Comparison of ENCODE assay signal across 8 cellular contexts in the genomic region with DNA sequence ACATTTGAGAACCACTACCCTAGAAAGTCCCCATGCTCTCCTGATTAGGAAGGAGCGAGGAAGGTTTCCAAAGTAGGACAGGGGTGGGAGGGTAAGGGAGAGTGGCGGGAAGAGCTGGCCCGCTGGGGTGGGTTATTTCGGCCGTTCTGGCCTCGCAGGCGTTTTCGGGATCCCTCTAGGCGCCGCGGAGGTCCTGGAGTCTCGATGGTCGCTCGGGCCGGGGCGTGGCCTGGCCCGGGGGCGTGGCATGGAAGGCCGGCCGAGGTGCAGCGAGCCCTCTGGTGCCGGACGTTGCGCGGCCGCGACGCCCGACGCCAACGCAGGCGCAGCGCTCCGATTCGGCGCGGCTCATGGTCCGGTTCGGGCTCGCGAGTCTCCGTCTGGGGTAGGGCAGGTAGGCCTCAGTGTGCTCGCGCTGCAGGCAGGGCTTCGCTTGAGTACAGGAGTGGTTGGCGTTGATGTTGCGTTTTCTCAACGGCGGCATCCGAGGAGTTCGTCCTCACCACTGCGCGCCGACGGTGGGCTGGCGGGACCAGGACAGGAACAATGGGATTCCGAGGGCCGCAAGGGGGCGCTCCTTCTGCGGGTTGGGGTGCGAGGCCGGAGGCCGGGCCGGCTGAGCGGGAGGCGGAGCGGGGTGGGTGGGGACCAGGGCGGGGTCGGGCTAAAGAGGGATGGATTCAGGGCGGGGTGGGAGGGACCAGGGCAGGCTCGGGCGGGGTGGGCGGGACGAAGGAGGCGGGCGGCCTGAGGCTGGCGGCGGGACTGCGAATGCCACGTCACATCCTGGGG. TPM values are rescaled to one million over a fixed set of nuclear protein-coding genes. Genes with fewer than 3 reads are reported as not detected.
DNase-seq lines count a peak whose midpoint lies in the region; FAIRE-seq and TF ChIP-seq lines count a peak whose summit lies in the region.

A gene with protein sequence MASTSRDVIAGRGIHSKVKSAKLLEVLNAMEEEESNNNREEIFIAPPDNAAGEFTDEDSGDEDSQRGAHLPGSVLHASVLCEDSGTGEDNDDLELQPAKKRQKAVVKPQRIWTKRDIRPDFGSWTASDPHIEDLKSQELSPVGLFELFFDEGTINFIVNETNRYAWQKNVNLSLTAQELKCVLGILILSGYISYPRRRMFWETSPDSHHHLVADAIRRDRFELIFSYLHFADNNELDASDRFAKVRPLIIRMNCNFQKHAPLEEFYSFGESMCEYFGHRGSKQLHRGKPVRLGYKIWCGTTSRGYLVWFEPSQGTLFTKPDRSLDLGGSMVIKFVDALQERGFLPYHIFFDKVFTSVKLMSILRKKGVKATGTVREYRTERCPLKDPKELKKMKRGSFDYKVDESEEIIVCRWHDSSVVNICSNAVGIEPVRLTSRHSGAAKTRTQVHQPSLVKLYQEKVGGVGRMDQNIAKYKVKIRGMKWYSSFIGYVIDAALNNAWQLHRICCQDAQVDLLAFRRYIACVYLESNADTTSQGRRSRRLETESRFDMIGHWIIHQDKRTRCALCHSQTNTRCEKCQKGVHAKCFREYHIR (plus strand): TSS at position 287 of the 792 bp plus-strand sequence. CDS start 7,628 bp downstream, outside the sequence.

- no peak within 1 kb of the TSS for H2BK20ac ChIP-seq in H9 (ENCODE audit: low read depth, low read length, poor library complexity, severe bottlenecking)

- H4K91ac ChIP-seq in H9 (ENCODE audit: insufficient read length, low read depth, low read length): peak within 1 kb of the TSS; percentile 57

- H3K79me1 ChIP-seq in H9 (ENCODE audit: insufficient read depth, low read depth, low read length, poor library complexity, severe bottlenecking): no peaks in the 10 kb centered on the region

- H3K4me1 ChIP-seq in H9 (ENCODE audit: insufficient read depth, low read length) (peaks cover 8% of the 10 kb centered on the region), Loucy (ENCODE audit: insufficient read depth, low read length, poor library complexity, severe bottlenecking) (peaks cover 43% of the 10 kb centered on the region)

- H3K9ac ChIP-seq in H9 (ENCODE audit: extremely low read depth, insufficient read length, low read length): peak within 1 kb of the TSS; percentile 99
- H3K9ac ChIP-seq in Loucy (ENCODE audit: low read depth, low read length, poor library complexity, severe bottlenecking): peak within 1 kb of the TSS; percentile 90

- peak within 1 kb of the TSS; percentile 99 to 100 (median 100) for H3K27ac Mint-ChIP-seq in H9

- no CpG with 5 or more reads among the region's 80 CpGs for WGBS in H9 (ENCODE audit: extremely low coverage, insufficient read length, low lambda C conversion rate)

- H3K9me2 ChIP-seq in Loucy (replicated peaks; ENCODE audit: low read depth, low read length): no peaks in the 10 kb centered on the region

- DNase-seq in GF-D8 (lab: John Stamatoyannopoulos, UW): peak; percentile 82
- DNase-seq in H9: peak; percentile 96
- peak; percentile 78 for DNase-seq in SHP77 treated with DMSO at 0.1 percent for 48 hours (lab: John Stamatoyannopoulos, UW)
- DNase-seq in activated gamma-delta T cell treated with anti-CD3 and anti-CD28 coated beads, Interleukin-2, amount 50 U/mL, for 16 hours (ENCODE audit: low read depth): peak; percentile 94
- DNase-seq in frontal cortex (ENCODE audit: low spot score in 2 of 2): peak; percentile 96
- peak; percentile 60 for DNase-seq in non-pigmented ciliary epithelial cell (ENCODE audit: low read depth)
- peak; percentile 86 for DNase-seq in superior temporal gyrus (ENCODE audit: extremely low spot score)

- H3K36me3 Mint-ChIP-seq in H9 (ENCODE audit: insufficient read depth in 1 of 3, low read depth in 3 of 3): peaks cover 11 to 15% (median 15%) of the 10 kb centered on the region in 3 experiments

- peak within 1 kb of the TSS; percentile 53 for H2AFZ ChIP-seq in H9 (ENCODE audit: low read length)
- H2AFZ ChIP-seq in Loucy (ENCODE audit: low read length): peak within 1 kb of the TSS; percentile 90

- no peaks in the 10 kb centered on the region for H3K9me3 ChIP-seq in H9 (ENCODE audit: control insufficient read depth, low read depth, low read length)
- no peaks in the 10 kb centered on the region for H3K9me3 ChIP-seq in Loucy (ENCODE audit: insufficient read depth, low read depth, low read length)

- H3K18ac ChIP-seq in H9 (ENCODE audit: insufficient read length, low read depth, low read length): peak within 1 kb of the TSS; percentile 99

- H4K20me1 ChIP-seq in H9 (ENCODE audit: control insufficient read depth, insufficient read depth, insufficient read length): no peaks in the 10 kb centered on the region
- H4K20me1 ChIP-seq in Loucy (ENCODE audit: insufficient read depth, low read length, poor library complexity, severe bottlenecking): no peaks in the 10 kb centered on the region

- H3K23me2 ChIP-seq in H9 (ENCODE audit: insufficient read length, low read depth, low read length, poor library complexity, severe bottlenecking): peaks cover 10% of the 10 kb centered on the region

- peak within 1 kb of the TSS; percentile 86 for H2BK12ac ChIP-seq in H9 (ENCODE audit: insufficient read length, low read depth, low read length)

- TF ChIP-seq CTCF in H9 (conservative IDR thresholded peaks at IDR 0.05) (peak; percentile 75), Loucy (conservative IDR thresholded peaks at IDR 0.05; ENCODE audit: low read length) (peak; percentile 69)

- no peak within 1 kb of the TSS; the same call in 1 of the 2 replicates for H3K4ac ChIP-seq in H9 (ENCODE audit: low read depth, low read length)

- no peaks in the 10 kb centered on the region for H3F3A ChIP-seq in Loucy (ENCODE audit: low read depth)

- peak within 1 kb of the TSS; percentile 95 for H3K14ac ChIP-seq in H9 (ENCODE audit: insufficient read depth, low read length)

- H3K56ac ChIP-seq in H9 (ENCODE audit: insufficient read length, low read depth, low read length): peak within 1 kb of the TSS; percentile 95

- peak within 1 kb of the TSS; percentile 51 for H2BK120ac ChIP-seq in H9 (ENCODE audit: low read depth, low read length, poor library complexity, severe bottlenecking)

- H3K36me3 ChIP-seq in Loucy (ENCODE audit: insufficient read depth, low read length): no peaks in the 10 kb centered on the region

- peak within 1 kb of the TSS; percentile 73 for H2BK5ac ChIP-seq in H9 (ENCODE audit: insufficient read length, low read length)

- H2BK15ac ChIP-seq in H9 (ENCODE audit: low read depth, low read length): no peak within 1 kb of the TSS

- peak within 1 kb of the TSS; percentile 91 for H3K4me3 ChIP-seq in Loucy (ENCODE audit: low read length, poor library complexity, severe bottlenecking)

- peak within 1 kb of the TSS; percentile 73 for H3T11ph ChIP-seq in H9 (ENCODE audit: low read length)

- H3K27me3 Mint-ChIP-seq in H9 (ENCODE audit: low read depth): peaks cover 8% of the 10 kb centered on the region; the same call in 1 of the 2 replicates

- no peak for FAIRE-seq in frontal cortex (lab: Jason Lieb, UNC)

- H3K79me2 ChIP-seq in H9 (ENCODE audit: insufficient read depth, low read length): no peaks in the 10 kb centered on the region; the same call in 1 of the 2 replicates
- H3K79me2 ChIP-seq in Loucy (ENCODE audit: insufficient read depth, low read length): peaks cover 30% of the 10 kb centered on the region

- H4K5ac ChIP-seq in H9 (ENCODE audit: insufficient read length, low read depth, low read length): peak within 1 kb of the TSS; percentile 93

- H3K23ac ChIP-seq in H9 (ENCODE audit: insufficient read length, low read depth, low read length): no peak within 1 kb of the TSS

- H3K27ac ChIP-seq in H9 (ENCODE audit: insufficient read length, low read depth, low read length): peak within 1 kb of the TSS; percentile 92

- H3K4me1 Mint-ChIP-seq in H9: peaks cover 36 to 37% of the 10 kb centered on the region in 2 experiments

- H3K4me3 Mint-ChIP-seq in H9: peak within 1 kb of the TSS; percentile 96 to 98

- H4K8ac ChIP-seq in H9 (replicated peaks; ENCODE audit: insufficient read length, low read depth, low read length): peak within 1 kb of the TSS; percentile 44

- H3K4me2 ChIP-seq in H9 (ENCODE audit: insufficient read depth, insufficient read length, low read length): peak within 1 kb of the TSS; percentile 98
- H3K4me2 ChIP-seq in Loucy (ENCODE audit: low read depth, low read length, poor library complexity, severe bottlenecking): peak within 1 kb of the TSS; percentile 80

- H3K9me3 Mint-ChIP-seq in H9: no peaks in the 10 kb centered on the region; a peak in 2 of 5 replicates

- no peak within 1 kb of the TSS for H2AK5ac ChIP-seq in H9 (ENCODE audit: insufficient read length, low read length)

- H3K27me3 ChIP-seq in H9 (ENCODE audit: insufficient read depth, low read length): no peaks in the 10 kb centered on the region
- H3K27me3 ChIP-seq in Loucy (ENCODE audit: insufficient read depth, low read length, poor library complexity, severe bottlenecking): no peaks in the 10 kb centered on the region

RNA-seq across cellular contexts. Expression of the gene that starts here (rescaled TPM):
- total RNA-seq in H9 (2021) (10.4 and 10.6 TPM in 2 replicates), frontal cortex (11.0 TPM)

Comparison
In these comparisons a context has a peak if more than half of its experiments do, and no peak if none do; other contexts are left out.
1. Peak in every context shown above with its lines: DNase-seq, H3K4me3 ChIP-seq and H3K27ac ChIP-seq.